ENCODE assay signal across 8 cellular contexts in the genomic region with DNA sequence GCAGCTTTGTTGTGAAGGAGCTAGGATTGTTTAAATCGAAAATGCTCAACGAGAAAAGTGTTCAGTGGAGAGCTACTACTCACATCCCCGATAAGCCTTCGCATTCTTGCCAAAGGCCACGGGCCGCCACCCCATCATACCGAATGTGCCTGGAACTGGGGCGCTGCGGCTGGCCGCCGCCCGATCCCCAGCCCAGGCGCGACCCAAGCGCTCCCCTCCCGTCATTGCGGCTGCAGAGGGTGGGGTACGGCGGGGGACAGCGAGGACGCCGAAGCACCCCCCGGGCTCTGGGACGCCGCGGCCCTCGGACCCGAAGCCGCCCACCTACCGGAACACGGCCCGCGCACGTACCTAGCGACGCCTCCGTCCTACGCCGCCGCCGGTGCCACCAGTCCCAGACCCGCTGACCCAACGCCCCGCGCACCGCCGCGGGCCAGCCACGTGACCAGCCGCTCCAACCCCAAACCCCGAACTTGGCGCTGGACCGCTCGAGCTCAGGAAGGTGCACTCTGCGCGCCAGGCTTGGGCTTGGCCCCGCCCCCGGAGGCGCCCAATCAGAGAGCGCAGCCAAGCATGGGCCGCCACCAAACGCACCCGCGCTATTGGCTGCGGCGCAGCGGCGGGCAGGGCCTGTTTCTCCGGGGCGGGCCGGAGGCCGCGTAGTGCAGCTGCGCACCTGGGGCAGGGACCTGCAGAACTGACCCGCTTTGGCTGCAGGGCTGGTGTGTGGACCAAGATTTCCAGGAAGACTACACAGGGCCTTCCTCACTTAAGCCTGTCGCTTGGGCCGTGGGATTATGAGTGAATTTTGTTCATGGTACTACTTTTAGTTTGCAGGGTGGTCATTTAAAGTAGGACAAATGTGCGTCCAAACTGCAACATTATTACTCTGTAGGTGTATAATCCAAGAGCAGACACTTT. TPM values are rescaled to one million over a fixed set of nuclear protein-coding genes. Genes with fewer than 3 reads are reported as not detected.
DNase-seq lines count a peak whose midpoint lies in the region; ATAC-seq lines count a peak whose summit lies in the region.

A gene (minus strand): TSS at position 530 of the 921 bp plus-strand sequence. CDS start 7,569 bp downstream, outside the sequence.

- DNase-seq in C1 segment of cervical spinal cord (lab: John Stamatoyannopoulos, UW): peak; percentile 54 to 96 (median 87)
- DNase-seq in NCI-H69 (lab: John Stamatoyannopoulos, UW): peak; percentile 93
- peak; percentile 86 for DNase-seq in activated CD4-positive, alpha-beta T cell treated with anti-CD3 and anti-CD28 coated beads, Interleukin-2, amount 50 U/mL, for 1 hour
- peak; percentile 27 for DNase-seq in cortex of kidney (lab: John Stamatoyannopoulos, UW)
- DNase-seq in left lobe of liver (ENCODE audit: low spot score): peak; percentile 99
- peak; percentile 91 to 94 for DNase-seq in stimulated activated CD4-positive, alpha-beta T cell treated with anti-CD3 and anti-CD28 coated beads, Interleukin-2, amount 100 ng/mL, for 24 hours

- ATAC-seq in GM19324 (IDR thresholded peaks at IDR 0.05; ENCODE audit: low FRiP score, unreplicated experiment): peak; percentile 97
- peak; percentile 98 for ATAC-seq in HG03460 (IDR thresholded peaks at IDR 0.05; ENCODE audit: unreplicated experiment)
- ATAC-seq in left lobe of liver: peak; percentile 87

RNA-seq across cellular contexts. Expression of the gene that starts here (rescaled TPM):
- 439 TPM for total RNA-seq in left lobe of liver

Comparison
In these comparisons a context has a peak if more than half of its experiments do, and no peak if none do; other contexts are left out.
1. Peak in every context shown above with its lines: DNase-seq and ATAC-seq.
2. DNase-seq: peak in every context shown above with its lines; median percentile 99 in left lobe of liver; 93 in NCI-H69; 92 in stimulated activated CD4-positive, alpha-beta T cell treated with anti-CD3 and anti-CD28 coated beads, Interleukin-2, amount 100 ng/mL, for 24 hours; 87 in C1 segment of cervical spinal cord; 86 in activated CD4-positive, alpha-beta T cell treated with anti-CD3 and anti-CD28 coated beads, Interleukin-2, amount 50 U/mL, for 1 hour; 27 in cortex of kidney.